Comparison of ENCODE assay signal across 16 cellular contexts in the genomic region with DNA sequence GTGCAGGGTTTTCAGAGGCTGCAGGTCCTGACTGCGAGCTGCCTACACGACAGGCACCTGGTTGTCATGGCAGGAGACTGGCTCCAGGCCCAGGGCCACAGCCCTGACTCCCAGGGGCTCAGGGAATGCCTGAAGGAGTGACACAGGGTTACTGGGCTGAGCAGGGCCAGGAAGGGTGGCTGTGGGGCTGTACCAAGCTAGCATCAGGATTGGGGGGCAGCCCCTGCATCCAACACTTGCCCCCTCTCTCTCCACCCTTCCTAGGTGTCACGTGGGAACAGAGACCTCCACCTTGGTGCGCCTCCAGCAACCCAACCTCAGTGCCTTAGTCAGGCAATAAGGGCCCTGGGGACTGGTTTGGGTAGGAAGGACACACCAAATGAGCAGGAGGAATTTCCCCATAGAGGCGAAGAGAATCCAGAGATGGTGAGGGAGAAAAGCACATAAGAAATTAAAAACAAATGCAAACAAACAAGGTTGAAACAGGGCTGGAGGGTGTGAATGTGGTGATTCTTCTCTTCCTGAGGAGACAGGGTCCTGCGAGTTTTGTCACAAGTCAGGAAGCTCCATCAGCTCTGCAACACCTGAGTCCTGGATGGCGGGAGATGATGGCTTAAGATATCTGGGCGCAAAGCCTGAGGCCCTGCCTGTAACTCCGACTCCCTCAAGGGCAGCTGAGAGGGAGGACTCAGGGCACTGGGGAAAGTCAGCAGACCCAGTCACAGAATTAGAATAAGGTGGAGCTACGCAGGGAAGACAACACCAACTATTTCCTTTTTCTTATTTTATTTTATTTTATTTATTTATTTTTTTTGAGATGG. TPM values are rescaled to one million over a fixed set of nuclear protein-coding genes. Genes with fewer than 3 reads are reported as not detected.
DNase-seq lines count a peak whose midpoint lies in the region; TF ChIP-seq lines count a peak whose summit lies in the region.
"Had no signal": no experiment of that assay in that cellular context is flagged by ENCODE, and none has a peak within 500 bp of the region (broad histone marks: within the 10 kb centered on the region; RNA-seq: fewer than 3 reads in every experiment).

No MANE protein-coding gene starts in this region.

- no peaks in the 10 kb centered on the region for H3K9me2 ChIP-seq in Karpas-422 (replicated peaks; ENCODE audit: insufficient read depth, low read length)

- CTCF ChIA-PET in activated CD4-positive, alpha-beta memory T cell treated with anti-CD3 and anti-CD28 coated beads, Interleukin-2, amount 10 ng/mL, durations not matched to agents 7 days and 5 days (lab: Charles Lee) = interaction anchor here (1.8 kb wide), 1 partner anchor 11 kb away, joined by 5 read pairs; no protein-coding TSS in a partner anchor
- CTCF ChIA-PET in activated CD4-positive, alpha-beta memory T cell treated with anti-CD3 and anti-CD28 coated beads for 36 hours (lab: Charles Lee) = interaction anchor here (0.6 to 1.3 kb wide), 3 partner anchors 12 to 18 kb away, joined by 3 to 5 read pairs (median 3); no protein-coding TSS in a partner anchor

- TF ChIP-seq EP300 in suprapubic skin (IDR thresholded peaks at IDR 0.05) = no peak

- no peaks in the 10 kb centered on the region for H4K20me1 ChIP-seq in Karpas-422 (ENCODE audit: insufficient read depth, low read depth, low read length)

- peak; percentile 15 for DNase-seq in activated CD4-positive, alpha-beta memory T cell treated with anti-CD3 and anti-CD28 coated beads, Interleukin-2, amount 10 ng/mL, durations not matched to agents 7 days and 5 days
- DNase-seq in activated CD4-positive, alpha-beta memory T cell treated with anti-CD3 and anti-CD28 coated beads for 36 hours = no peak
- DNase-seq in Karpas-422 (peak; percentile 42), iPS-NIHi11 (ENCODE audit: low spot score) (peak; percentile 13), suprapubic skin (ENCODE audit: low spot score in 2 of 2) (peak; percentile 52 to 82), NCI-H2196 (lab: John Stamatoyannopoulos, UW; ENCODE audit: unreplicated experiment) (no peak), AML-193 (lab: John Stamatoyannopoulos, UW) (no peak)
- no peak for DNase-seq in stimulated activated CD8-positive, alpha-beta memory T cell treated with anti-CD3 and anti-CD28 coated beads, Interleukin-4, amount 100 ng/mL, for 48 hours
- DNase-seq: dermis blood vessel endothelial cell, NCI-H1105, NCI-H510A, T-helper 9 cell, upper lobe of right lung had no signal

- intact Hi-C loops in activated CD4-positive, alpha-beta memory T cell treated with anti-CD3 and anti-CD28 coated beads for 36 hours (cut with micrococcal nuclease) = loop anchor here (10.0 kb wide), 1 partner anchor 184 kb away; no protein-coding TSS in a partner anchor

- no peak for TF ChIP-seq POLR2A in suprapubic skin (IDR thresholded peaks at IDR 0.05)

- no peaks in the 10 kb centered on the region for H3K79me2 ChIP-seq in Karpas-422 (ENCODE audit: low read length)

- H3K36me3 Mint-ChIP-seq in activated CD4-positive, alpha-beta memory T cell treated with anti-CD3 and anti-CD28 coated beads, Interleukin-2, amount 10 ng/mL, durations not matched to agents 7 days and 5 days (ENCODE audit: low read depth) = no peaks in the 10 kb centered on the region
- no peaks in the 10 kb centered on the region for H3K36me3 Mint-ChIP-seq in activated CD4-positive, alpha-beta memory T cell treated with anti-CD3 and anti-CD28 coated beads for 36 hours

- no peak overlapping the region for H3K9ac ChIP-seq in Karpas-422 (ENCODE audit: low read length)

- no peak overlapping the region for H3K27ac Mint-ChIP-seq in activated CD4-positive, alpha-beta memory T cell treated with anti-CD3 and anti-CD28 coated beads, Interleukin-2, amount 10 ng/mL, durations not matched to agents 7 days and 5 days
- no peak overlapping the region for H3K27ac Mint-ChIP-seq in activated CD4-positive, alpha-beta memory T cell treated with anti-CD3 and anti-CD28 coated beads for 36 hours

- H3K4me1 ChIP-seq in Karpas-422 (ENCODE audit: low read length) (peaks cover 17% of the 10 kb centered on the region), suprapubic skin (no peaks in the 10 kb centered on the region)
- H3K4me1 ChIP-seq: adrenal gland, gastroesophageal sphincter, upper lobe of right lung had no signal

- H3K4me3 ChIP-seq in Karpas-422 (ENCODE audit: low read length) (no peak overlapping the region), suprapubic skin (no peak overlapping the region)
- H3K4me3 ChIP-seq: adrenal gland, gastroesophageal sphincter, upper lobe of right lung had no signal

- H3K9me3 Mint-ChIP-seq in activated CD4-positive, alpha-beta memory T cell treated with anti-CD3 and anti-CD28 coated beads, Interleukin-2, amount 10 ng/mL, durations not matched to agents 7 days and 5 days = no peaks in the 10 kb centered on the region
- no peaks in the 10 kb centered on the region for H3K9me3 Mint-ChIP-seq in activated CD4-positive, alpha-beta memory T cell treated with anti-CD3 and anti-CD28 coated beads for 36 hours

- POLR2A ChIA-PET in activated CD4-positive, alpha-beta memory T cell treated with anti-CD3 and anti-CD28 coated beads, Interleukin-2, amount 10 ng/mL, durations not matched to agents 7 days and 5 days (lab: Charles Lee) = no interaction called here
- POLR2A ChIA-PET in activated CD4-positive, alpha-beta memory T cell treated with anti-CD3 and anti-CD28 coated beads for 36 hours (lab: Charles Lee) = interaction anchor here (1.4 kb wide), 1 partner anchor 10 kb away, joined by 4 read pairs; no protein-coding TSS in a partner anchor

- H3K27ac ChIP-seq in Karpas-422 (ENCODE audit: low read length) = no peak overlapping the region
- no peak overlapping the region for H3K27ac ChIP-seq in suprapubic skin
- H3K27ac ChIP-seq: adrenal gland, gastroesophageal sphincter, RWPE1, upper lobe of right lung had no signal

- H3K9me3 ChIP-seq in Karpas-422 (ENCODE audit: low read length) (no peaks in the 10 kb centered on the region), suprapubic skin (no peaks in the 10 kb centered on the region)
- H3K9me3 ChIP-seq: adrenal gland, gastroesophageal sphincter, upper lobe of right lung had no signal

- 79% methylated on average over 10 of the region's 10 CpGs for WGBS in suprapubic skin

- no peaks in the 10 kb centered on the region for H3K36me3 ChIP-seq in Karpas-422 (ENCODE audit: insufficient read depth, low read length)
- no peaks in the 10 kb centered on the region for H3K36me3 ChIP-seq in suprapubic skin
- H3K36me3 ChIP-seq: adrenal gland, gastroesophageal sphincter, upper lobe of right lung had no signal

- H3K27me3 Mint-ChIP-seq in activated CD4-positive, alpha-beta memory T cell treated with anti-CD3 and anti-CD28 coated beads, Interleukin-2, amount 10 ng/mL, durations not matched to agents 7 days and 5 days = peaks cover 43% of the 10 kb centered on the region
- H3K27me3 Mint-ChIP-seq in activated CD4-positive, alpha-beta memory T cell treated with anti-CD3 and anti-CD28 coated beads for 36 hours = peaks cover 21% of the 10 kb centered on the region

- H3K4me1 Mint-ChIP-seq in activated CD4-positive, alpha-beta memory T cell treated with anti-CD3 and anti-CD28 coated beads, Interleukin-2, amount 10 ng/mL, durations not matched to agents 7 days and 5 days = no peaks in the 10 kb centered on the region
- H3K4me1 Mint-ChIP-seq in activated CD4-positive, alpha-beta memory T cell treated with anti-CD3 and anti-CD28 coated beads for 36 hours (ENCODE audit: low read depth) = no peaks in the 10 kb centered on the region

- H2AFZ ChIP-seq in Karpas-422 (ENCODE audit: low read length) = no peak overlapping the region

- TF ChIP-seq CTCF in suprapubic skin (IDR thresholded peaks at IDR 0.05) = no peak

- H3K27me3 ChIP-seq in Karpas-422 (ENCODE audit: low read length) (no peaks in the 10 kb centered on the region), suprapubic skin (peaks cover 56% of the 10 kb centered on the region)

- H3K4me3 Mint-ChIP-seq in activated CD4-positive, alpha-beta memory T cell treated with anti-CD3 and anti-CD28 coated beads, Interleukin-2, amount 10 ng/mL, durations not matched to agents 7 days and 5 days = no peak overlapping the region
- H3K4me3 Mint-ChIP-seq in activated CD4-positive, alpha-beta memory T cell treated with anti-CD3 and anti-CD28 coated beads for 36 hours = no peak overlapping the region

- no peak overlapping the region for H3K4me2 ChIP-seq in Karpas-422 (ENCODE audit: low read depth, low read length, poor library complexity, severe bottlenecking)

RNA-seq across cellular contexts. Expression of a gene that starts 19.7 kb away (rescaled TPM):
- 1,000 to 10,000 TPM; 1,570 to 1,691 TPM for total RNA-seq in activated CD4-positive, alpha-beta memory T cell treated with anti-CD3 and anti-CD28 coated beads, Interleukin-2, amount 10 ng/mL, durations not matched to agents 7 days and 5 days
- 1,000 to 10,000 TPM; 1,390 to 1,409 TPM for total RNA-seq in activated CD4-positive, alpha-beta memory T cell treated with anti-CD3 and anti-CD28 coated beads for 36 hours
- total RNA-seq in Karpas-422 (2014; rRNA removed; shearing (Covaris generic); ENCODE audit: low replicate concordance) = under 0.01 TPM in 2 replicates
- total RNA-seq in suprapubic skin = under 1 TPM; under 0.01 TPM

RNA-seq across cellular contexts. Expression of a gene that starts 53.9 kb away (rescaled TPM):
- 1,000 to 10,000 TPM; 1,570 to 1,691 TPM for total RNA-seq in activated CD4-positive, alpha-beta memory T cell treated with anti-CD3 and anti-CD28 coated beads, Interleukin-2, amount 10 ng/mL, durations not matched to agents 7 days and 5 days
- 1,000 to 10,000 TPM; 1,390 to 1,409 TPM for total RNA-seq in activated CD4-positive, alpha-beta memory T cell treated with anti-CD3 and anti-CD28 coated beads for 36 hours
- total RNA-seq in Karpas-422 (2014; rRNA removed; shearing (Covaris generic); ENCODE audit: low replicate concordance) = under 0.01 TPM in 2 replicates
- total RNA-seq in suprapubic skin = under 1 TPM; under 0.01 TPM

Comparison
In these comparisons a context has a peak if more than half of its experiments do, and no peak if none do; other contexts are left out.
1. DNase-seq: peak in activated CD4-positive, alpha-beta memory T cell treated with anti-CD3 and anti-CD28 coated beads, Interleukin-2, amount 10 ng/mL, durations not matched to agents 7 days and 5 days (single experiment), Karpas-422 (single experiment), iPS-NIHi11 (single experiment) and suprapubic skin (2 of 2); none in activated CD4-positive, alpha-beta memory T cell treated with anti-CD3 and anti-CD28 coated beads for 36 hours (single experiment), stimulated activated CD8-positive, alpha-beta memory T cell treated with anti-CD3 and anti-CD28 coated beads, Interleukin-4, amount 100 ng/mL, for 48 hours (single experiment), NCI-H2196 (single experiment) and AML-193 (0 of 2).
2. RNA of a gene that starts 19.7 kb away (total RNA-seq): 1,570 to 1,691 TPM in activated CD4-positive, alpha-beta memory T cell treated with anti-CD3 and anti-CD28 coated beads, Interleukin-2, amount 10 ng/mL, durations not matched to agents 7 days and 5 days and 1,390 to 1,409 TPM in activated CD4-positive, alpha-beta memory T cell treated with anti-CD3 and anti-CD28 coated beads for 36 hours; under 0.01 TPM in Karpas-422 and under 0.01 TPM in suprapubic skin; every median in the first group is over 1,000 times any median in the second.
3. RNA of a gene that starts 53.9 kb away (total RNA-seq): 1,570 to 1,691 TPM in activated CD4-positive, alpha-beta memory T cell treated with anti-CD3 and anti-CD28 coated beads, Interleukin-2, amount 10 ng/mL, durations not matched to agents 7 days and 5 days and 1,390 to 1,409 TPM in activated CD4-positive, alpha-beta memory T cell treated with anti-CD3 and anti-CD28 coated beads for 36 hours; under 0.01 TPM in Karpas-422 and under 0.01 TPM in suprapubic skin; every median in the first group is over 1,000 times any median in the second.